ENCODE assay signal across 15 cellular contexts in the genomic region with DNA sequence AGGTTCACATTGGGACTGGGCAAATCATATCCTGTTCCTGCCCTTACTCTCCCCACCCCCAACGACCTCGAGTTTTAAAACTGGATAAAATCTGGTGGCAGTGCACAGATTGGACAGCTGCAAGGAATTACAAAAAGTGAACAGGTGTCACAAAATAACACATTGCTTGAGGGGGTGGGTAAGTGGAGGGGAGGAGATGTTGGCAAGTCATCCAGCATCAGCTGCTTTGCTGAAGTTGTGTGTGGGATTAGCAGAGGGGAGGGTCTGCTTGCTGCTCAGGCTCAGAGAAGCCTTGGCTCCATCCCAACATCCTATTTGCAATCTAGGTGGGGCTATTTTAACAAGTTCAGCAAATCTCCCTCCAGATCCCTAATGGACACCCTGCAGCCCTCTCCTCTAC. TPM values are rescaled to one million over a fixed set of nuclear protein-coding genes. Genes with fewer than 3 reads are reported as not detected.
A peak's percentile ranks its signal among the peaks of the same experiment; 100 is the strongest.
DNase-seq lines count a peak whose midpoint lies in the region; ATAC-seq lines count a peak whose summit lies in the region.
"Had no signal": no experiment of that assay in that cellular context is flagged by ENCODE, and none has a peak within 500 bp of the region (broad histone marks: within the 10 kb centered on the region; RNA-seq: fewer than 3 reads in every experiment).

No MANE protein-coding gene starts in this region.

- H3K27ac ChIP-seq in SJCRH30: no peak overlapping the region
- H3K27ac ChIP-seq: PC-9 had no signal

- ATAC-seq in GM21529 (IDR thresholded peaks at IDR 0.05; ENCODE audit: unreplicated experiment) (no peak), GM21515 (IDR thresholded peaks at IDR 0.05; ENCODE audit: unreplicated experiment) (no peak)
- ATAC-seq: T-cell had no signal

- DNase-seq in NCI-H2227 (lab: John Stamatoyannopoulos, UW; ENCODE audit: unreplicated experiment) (peak; percentile 12), NCI-H2227 treated with DMSO at 0.1 percent for 48 hours (lab: John Stamatoyannopoulos, UW) (no peak), NCI-H345 treated with DMSO at 0.1 percent for 48 hours (lab: John Stamatoyannopoulos, UW; ENCODE audit: unreplicated experiment) (peak; percentile 40), SJCRH30 (peak; percentile 62 to 72), NCI-H1930 (lab: John Stamatoyannopoulos, UW) (no peak)
- DNase-seq: CD4-positive, CD25-positive, alpha-beta regulatory T cell; HCEC 1CT; MV-4-11; NCI-H187; PC-9; T-cell had no signal

- peaks cover 13% of the 10 kb centered on the region; the same call in 1 of the 2 replicates for H3K4me1 ChIP-seq in SJCRH30

- no peak overlapping the region for H3K4me3 ChIP-seq in SJCRH30
- H3K4me3 ChIP-seq: PC-9 had no signal

- H3K9me3 ChIP-seq in SJCRH30 (replicated peaks): no peaks in the 10 kb centered on the region

- no peaks in the 10 kb centered on the region for H3K36me3 ChIP-seq in SJCRH30

- no peaks in the 10 kb centered on the region for H3K27me3 ChIP-seq in SJCRH30

RNA-seq across cellular contexts. Expression of a gene that starts 39.7 kb away (rescaled TPM):
- not detected in 2 replicates for total RNA-seq in SJCRH30 (2014; rRNA removed; shearing (Covaris generic))
- total RNA-seq: A673, NCI-H460, PC-9 had no signal

Comparison
In these comparisons a context has a peak if more than half of its experiments do, and no peak if none do; other contexts are left out.
1. DNase-seq: peak in NCI-H2227 (single experiment), NCI-H345 treated with DMSO at 0.1 percent for 48 hours (single experiment) and SJCRH30 (2 of 2); none in NCI-H2227 treated with DMSO at 0.1 percent for 48 hours (single experiment) and NCI-H1930 (0 of 2).